In the genomic region with DNA sequence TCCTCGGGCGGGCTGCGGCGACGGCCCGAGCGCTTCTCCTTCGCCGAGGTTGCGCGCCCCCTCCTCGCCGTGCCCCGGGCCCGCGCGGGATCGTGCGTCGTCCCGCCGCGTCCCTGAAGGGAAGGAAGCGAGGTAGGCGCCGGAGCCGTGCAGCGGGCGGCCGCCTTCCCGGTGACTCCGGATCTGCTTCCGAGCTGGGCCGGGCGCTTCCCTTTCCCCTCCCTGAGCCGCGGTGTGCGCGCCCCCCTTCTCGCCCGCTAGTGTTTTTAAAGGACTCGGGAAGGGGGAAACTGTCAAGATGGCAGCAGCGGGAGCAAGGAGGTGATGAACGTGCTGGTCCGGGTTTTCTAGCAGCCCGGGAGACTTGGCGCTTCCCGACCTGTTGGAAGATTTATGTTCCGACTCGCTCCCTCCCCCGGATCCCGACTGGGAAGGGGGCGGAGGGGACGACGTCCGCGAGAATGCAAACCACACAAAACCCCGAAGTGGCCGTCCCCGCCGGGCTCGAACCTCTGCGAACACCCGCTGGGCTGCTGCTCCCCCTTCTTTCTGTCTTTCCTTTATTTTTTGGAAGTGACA, we compare ENCODE assay signal across 8 cellular contexts. TPM values are rescaled to one million over a fixed set of nuclear protein-coding genes. Genes with fewer than 3 reads are reported as not detected.
DNase-seq lines count a peak whose midpoint lies in the region; ATAC-seq, FAIRE-seq and TF ChIP-seq lines count a peak whose summit lies in the region.

No MANE protein-coding gene starts in this region.

- no peak for TF ChIP-seq POLR2A in A549 (IDR thresholded peaks at IDR 0.05; ENCODE audit: low read length)
- no peak for TF ChIP-seq POLR2A in Peyer's patch (IDR thresholded peaks at IDR 0.05)

- H3K79me2 ChIP-seq in smooth muscle cell (ENCODE audit: low read depth): peaks cover 34% of the 10 kb centered on the region

- H3K4me1 ChIP-seq in A549: peaks cover 26% of the 10 kb centered on the region; the same call in 2 of the 3 replicates
- peaks cover 0 to 24% (median 15%) of the 10 kb centered on the region in 4 donors for H3K4me1 ChIP-seq in Peyer's patch
- peaks cover 25% of the 10 kb centered on the region for H3K4me1 ChIP-seq in smooth muscle cell (ENCODE audit: low read depth)

- H2AFZ ChIP-seq in smooth muscle cell (ENCODE audit: low read depth): peak overlapping the region; percentile 57

- peak overlapping the region; percentile 99 for H3K9ac ChIP-seq in smooth muscle cell (ENCODE audit: low read depth)

- POLR2A ChIA-PET in A549 (lab: Yijun Ruan, JAX): interaction anchor here (0.7 to 2.0 kb wide), 9 partner anchors 29 to 602 kb away, joined by 3 to 10 read pairs (median 3); a partner anchor contains a TSS

- CTCF ChIA-PET in A549 (lab: Yijun Ruan, JAX): interaction anchor here (1.2 kb wide), 2 partner anchors 63 to 276 kb away, joined by 3 read pairs; no protein-coding TSS in a partner anchor

- peak in 1 of 2 experiments; percentile 67 for DNase-seq in A549 (ENCODE audit: low read depth in 1 of 2, low spot score in 1 of 2)
- peak; percentile 52 for DNase-seq in HuH-7.5 (ENCODE audit: low spot score)
- DNase-seq in Peyer's patch: peak in 2 of 3 donors; percentile 40 to 77
- DNase-seq in cardiac fibroblast (ENCODE audit: low read depth in 2 of 2): peak; percentile 68 to 73
- DNase-seq in iris pigment epithelial cell (ENCODE audit: low read depth): peak; percentile 74
- DNase-seq in smooth muscle cell (lab: John Stamatoyannopoulos, UW; ENCODE audit: unreplicated experiment): peak; percentile 78
- no peak for DNase-seq in hippocampal formation (lab: John Stamatoyannopoulos, UW)

- H3K4me3 ChIP-seq in A549 (peak overlapping the region; percentile 95), GM08714 (ENCODE audit: low read length) (peak overlapping the region; percentile 57), Peyer's patch (peak overlapping the region; percentile 95 to 98 (median 96)), cardiac fibroblast (replicated peaks in 1 of 2; ENCODE audit: low read depth in 2 of 2, low read length in 2 of 2) (peak overlapping the region; percentile 90 to 91), smooth muscle cell (peak overlapping the region; percentile 100)

- H3K36me3 ChIP-seq in Peyer's patch (no peaks in the 10 kb centered on the region), smooth muscle cell (ENCODE audit: low read depth) (no peaks in the 10 kb centered on the region)

- H3F3A ChIP-seq in smooth muscle cell (ENCODE audit: low read depth): peaks cover 6% of the 10 kb centered on the region

- no peak for FAIRE-seq in A549 (lab: Jason Lieb, UNC)

- H3K4me2 ChIP-seq in A549: peak overlapping the region; percentile 84
- peak overlapping the region; percentile 98 for H3K4me2 ChIP-seq in smooth muscle cell

- peaks cover 35% of the 10 kb centered on the region for H4K20me1 ChIP-seq in smooth muscle cell (ENCODE audit: low read depth)

- ATAC-seq in A549: peak; percentile 5 to 16; a peak in 5 of 6 replicates

- H3K27me3 ChIP-seq in Peyer's patch (no peaks in the 10 kb centered on the region), smooth muscle cell (ENCODE audit: low read depth) (no peaks in the 10 kb centered on the region)

- TF ChIP-seq CTCF in A549 (IDR thresholded peaks at IDR 0.05) (no peak), Peyer's patch (IDR thresholded peaks at IDR 0.05) (no peak), cardiac fibroblast (IDR thresholded peaks at IDR 0.05; ENCODE audit: low read depth, low read length) (no peak), smooth muscle cell (IDR thresholded peaks at IDR 0.05; ENCODE audit: borderline replicate concordance, insufficient read depth, poor library complexity, severe bottlenecking) (no peak)

- 2% methylated on average over 24 of the region's 64 CpGs for WGBS in A549 (ENCODE audit: missing lambda C conversion rate)
- 1% methylated on average over 44 of the region's 64 CpGs for WGBS in smooth muscle cell (ENCODE audit: low lambda C conversion rate)

- no peaks in the 10 kb centered on the region for H3K9me3 ChIP-seq in A549
- H3K9me3 ChIP-seq in Peyer's patch: no peaks in the 10 kb centered on the region
- H3K9me3 ChIP-seq in smooth muscle cell (replicated peaks; ENCODE audit: low read depth): no peaks in the 10 kb centered on the region

- TF ChIP-seq RAD21 in A549 (conservative IDR thresholded peaks at IDR 0.05 in 1 of 2, IDR thresholded peaks at IDR 0.05 in 1 of 2): no peak; a peak in 1 of 5 replicates

- H3K27ac ChIP-seq in A549 (peak overlapping the region; percentile 88 to 95), Peyer's patch (peak overlapping the region; percentile 98 to 100 (median 99)), smooth muscle cell (ENCODE audit: low read depth) (peak overlapping the region; percentile 99)

- no peak for TF ChIP-seq EP300 in A549 (IDR thresholded peaks at IDR 0.05)

TF ChIP-seq in A549, 52 proteins besides CTCF, POLR2A, EP300 and RAD21:
- no peak for TF ChIP-seq ZFP36 (IDR thresholded peaks at IDR 0.05; ENCODE audit: borderline replicate concordance, partially characterized antibody)
- TF ChIP-seq, protein P1, sequence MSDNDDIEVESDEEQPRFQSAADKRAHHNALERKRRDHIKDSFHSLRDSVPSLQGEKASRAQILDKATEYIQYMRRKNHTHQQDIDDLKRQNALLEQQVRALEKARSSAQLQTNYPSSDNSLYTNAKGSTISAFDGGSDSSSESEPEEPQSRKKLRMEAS (IDR thresholded peaks at IDR 0.05): 0 out of 2 replicates have a peak, but pooled peaks have one; percentile 0

RNA-seq across cellular contexts. Expression of a gene that starts 0.7 kb away (rescaled TPM):
- polyA plus RNA-seq in A549 (2011; rRNA removed) (7.5 and 10.0 TPM in 2 replicates), A549 (2017; fragmentation: RNase III; extraction: RNeasy Plus Mini Kit Qiagen cat#74134 plus additional on column Dnase treatment) (4.2 to 4.8 TPM (median 4.6 TPM) in 3 replicates), smooth muscle cell (34.7 and 35.9 TPM in 2 replicates)
- polyA plus RNA-seq in A549 (2012; cell fraction: cytosol; rRNA removed): 3.5 and 5.0 TPM in 2 replicates
- polyA plus RNA-seq in A549 (2012; cell fraction: nucleus; rRNA removed): 3.4 and 3.7 TPM in 2 replicates
- polyA minus RNA-seq in A549 (2011; rRNA and poly(A)+ RNA removed): 37.0 and 42.7 TPM in 2 replicates
- total RNA-seq in Peyer's patch (10 to 100 TPM; 34.3 to 61.1 (median 49.7) TPM), smooth muscle cell (36.2 and 40.3 TPM in 2 replicates)

Comparison
In these comparisons a context has a peak if more than half of its experiments do, and no peak if none do; other contexts are left out.
1. DNase-seq: peak in HuH-7.5 (single experiment), Peyer's patch (2 of 3), cardiac fibroblast (2 of 2), iris pigment epithelial cell (single experiment) and smooth muscle cell (single experiment); none in hippocampal formation (0 of 2).
2. Peak in every context shown above with its lines, with median percentiles within 50 percentile points of each other: H3K27ac ChIP-seq and H3K4me3 ChIP-seq.